ENCODE assay signal across 8 cellular contexts in genomic region chr7:48089415-48089975, GRCh38. TPM values are rescaled to one million over a fixed set of nuclear protein-coding genes. Genes with fewer than 3 reads are reported as not detected.
A peak's percentile ranks its signal among the peaks of the same experiment; 100 is the strongest.
DNase-seq lines count a peak whose midpoint lies in the region; ATAC-seq, FAIRE-seq and TF ChIP-seq lines count a peak whose summit lies in the region.

No MANE protein-coding gene starts in this region.

- no peak for TF ChIP-seq CTCF in activated CD8-positive, alpha-beta T cell treated with anti-CD3 and anti-CD28 coated beads for 36 hours (IDR thresholded peaks at IDR 0.05)
- TF ChIP-seq CTCF in esophagus squamous epithelium (IDR thresholded peaks at IDR 0.05) = no peak
- TF ChIP-seq CTCF in neural cell (IDR thresholded peaks at IDR 0.05; ENCODE audit: poor library complexity, severe bottlenecking) = no peak

- H3K36me3 Mint-ChIP-seq in activated CD8-positive, alpha-beta T cell treated with anti-CD3 and anti-CD28 coated beads for 36 hours (ENCODE audit: low read depth) = peaks cover 48% of the 10 kb centered on the region

- H3K36me3 ChIP-seq in Karpas-422 (ENCODE audit: insufficient read depth, low read length) (no peaks in the 10 kb centered on the region), esophagus squamous epithelium (peaks cover 5 to 42% (median 6%) of the 10 kb centered on the region in 3 donors), neural cell (ENCODE audit: insufficient read depth, low read length) (no peaks in the 10 kb centered on the region)

- H2AFZ ChIP-seq in Karpas-422 (ENCODE audit: low read length) = peak overlapping the region; percentile 43; the same call in 1 of the 2 replicates
- peak overlapping the region; percentile 85 for H2AFZ ChIP-seq in neural cell (ENCODE audit: low read depth, low read length)

- H3K9me3 Mint-ChIP-seq in activated CD8-positive, alpha-beta T cell treated with anti-CD3 and anti-CD28 coated beads for 36 hours = no peaks in the 10 kb centered on the region

- no peaks in the 10 kb centered on the region for H3K27me3 Mint-ChIP-seq in activated CD8-positive, alpha-beta T cell treated with anti-CD3 and anti-CD28 coated beads for 36 hours

- peak overlapping the region; percentile 80 for H3K27ac Mint-ChIP-seq in activated CD8-positive, alpha-beta T cell treated with anti-CD3 and anti-CD28 coated beads for 36 hours

- no peaks in the 10 kb centered on the region for H3K9me3 ChIP-seq in Karpas-422 (ENCODE audit: low read length)
- H3K9me3 ChIP-seq in esophagus squamous epithelium = no peaks in the 10 kb centered on the region
- H3K9me3 ChIP-seq in neural cell (ENCODE audit: low read length) = no peaks in the 10 kb centered on the region

- H3K4me3 ChIP-seq in Karpas-422 (ENCODE audit: low read length) (peak overlapping the region; percentile 65), esophagus squamous epithelium (peak overlapping the region; percentile 57 to 94 (median 88)), neural cell (ENCODE audit: low read length) (peak overlapping the region; percentile 96)

- intact Hi-C loops in activated CD8-positive, alpha-beta T cell treated with anti-CD3 and anti-CD28 coated beads for 36 hours (cut with micrococcal nuclease) = loop anchor here (5.0 kb wide), 2 partner anchors 47 to 97 kb away; no protein-coding TSS in a partner anchor
- intact Hi-C loops in esophagus squamous epithelium (cut with DNase I) = no loop called here

- H3F3A ChIP-seq in neural cell (ENCODE audit: insufficient read depth, low read length, poor library complexity, severe bottlenecking) = no peaks in the 10 kb centered on the region

- 6 to 12% methylated on average over 2 to 6 of the region's 53 CpGs for WGBS in esophagus squamous epithelium, 2 donors

- H3K79me2 ChIP-seq in Karpas-422 (ENCODE audit: low read length) = no peaks in the 10 kb centered on the region
- H3K79me2 ChIP-seq in neural cell (replicated peaks; ENCODE audit: insufficient read depth, low read length) = no peaks in the 10 kb centered on the region

- H4K20me1 ChIP-seq in Karpas-422 (ENCODE audit: insufficient read depth, low read depth, low read length) (no peaks in the 10 kb centered on the region), neural cell (ENCODE audit: insufficient read depth) (no peaks in the 10 kb centered on the region)

- H3K9me2 ChIP-seq in Karpas-422 (replicated peaks; ENCODE audit: insufficient read depth, low read length) = no peaks in the 10 kb centered on the region
- H3K9me2 ChIP-seq in neural cell (ENCODE audit: insufficient read depth, low read length) = no peaks in the 10 kb centered on the region

- DNase-seq in DMS53 (lab: John Stamatoyannopoulos, UW) (peak; percentile 95), Karpas-422 (no peak), esophagus squamous epithelium (lab: John Stamatoyannopoulos, UW) (peak; percentile 63), urothelium cell line (ENCODE audit: low spot score) (peak; percentile 40), HTR-8/SVneo (ENCODE audit: insufficient read length, low spot score) (no peak)
- DNase-seq in activated CD8-positive, alpha-beta T cell treated with anti-CD3 and anti-CD28 coated beads for 36 hours = no peak

- no peaks in the 10 kb centered on the region for H3K27me3 ChIP-seq in Karpas-422 (ENCODE audit: low read length)
- H3K27me3 ChIP-seq in esophagus squamous epithelium = no peaks in the 10 kb centered on the region
- peaks cover 14% of the 10 kb centered on the region for H3K27me3 ChIP-seq in neural cell (ENCODE audit: insufficient read depth, low read depth, low read length)

- FAIRE-seq in urothelium cell line (lab: Jason Lieb, UNC) (peak; percentile 30), HTR-8/SVneo (lab: Jason Lieb, UNC) (no peak)

- CTCF ChIA-PET in activated CD8-positive, alpha-beta T cell treated with anti-CD3 and anti-CD28 coated beads for 36 hours (lab: Charles Lee) = interaction anchor here (1.1 to 1.9 kb wide), 5 partner anchors 48 to 108 kb away, joined by 3 to 5 read pairs (median 3); no protein-coding TSS in a partner anchor

- POLR2A ChIA-PET in activated CD8-positive, alpha-beta T cell treated with anti-CD3 and anti-CD28 coated beads for 36 hours (lab: Charles Lee) = interaction anchor here (0.7 to 1.8 kb wide), 9 partner anchors 11 to 150 kb away, joined by 3 to 6 read pairs (median 3); no protein-coding TSS in a partner anchor

- no peak for TF ChIP-seq POLR2A in esophagus squamous epithelium (IDR thresholded peaks at IDR 0.05)

- no peak for TF ChIP-seq RAD21 in neural cell (conservative IDR thresholded peaks at IDR 0.05)

- ATAC-seq in GM21723 (IDR thresholded peaks at IDR 0.05; ENCODE audit: unreplicated experiment) = peak; percentile 12
- ATAC-seq in activated CD8-positive, alpha-beta T cell treated with anti-CD3 and anti-CD28 coated beads for 36 hours = peak; percentile 5

- no peak overlapping the region for H3K27ac ChIP-seq in Karpas-422 (ENCODE audit: low read length)
- peak overlapping the region; percentile 89 to 98 (median 95) for H3K27ac ChIP-seq in esophagus squamous epithelium
- no peak overlapping the region for H3K27ac ChIP-seq in neural cell (ENCODE audit: low read length)

- peaks cover 47% of the 10 kb centered on the region for H3K4me1 ChIP-seq in Karpas-422 (ENCODE audit: low read length)
- peaks cover 24 to 92% (median 64%) of the 10 kb centered on the region in 3 donors for H3K4me1 ChIP-seq in esophagus squamous epithelium

- peak overlapping the region; percentile 81 for H3K4me3 Mint-ChIP-seq in activated CD8-positive, alpha-beta T cell treated with anti-CD3 and anti-CD28 coated beads for 36 hours

- TF ChIP-seq EP300 in neural cell (conservative IDR thresholded peaks at IDR 0.05; ENCODE audit: poor library complexity, severe bottlenecking) = no peak

- H3K9ac ChIP-seq in Karpas-422 (ENCODE audit: low read length) (peak overlapping the region; percentile 66), neural cell (ENCODE audit: low read length) (peak overlapping the region; percentile 65)

- peaks cover 62% of the 10 kb centered on the region for H3K4me1 Mint-ChIP-seq in activated CD8-positive, alpha-beta T cell treated with anti-CD3 and anti-CD28 coated beads for 36 hours (ENCODE audit: low read depth)

- peak overlapping the region; percentile 83 for H3K4me2 ChIP-seq in Karpas-422 (ENCODE audit: low read depth, low read length, poor library complexity, severe bottlenecking)
- peak overlapping the region; percentile 88 for H3K4me2 ChIP-seq in neural cell (ENCODE audit: low read length)

TF ChIP-seq in neural cell, 6 proteins besides CTCF, POLR2A, EP300 and RAD21:
- TF ChIP-seq POLR2AphosphoS5 (IDR thresholded peaks at IDR 0.05) (peak; percentile 31), EZH2 (IDR thresholded peaks at IDR 0.05; ENCODE audit: borderline replicate concordance, insufficient read depth, low read length, poor library complexity, severe bottlenecking) (no peak), MXI1 (conservative IDR thresholded peaks at IDR 0.05; ENCODE audit: poor library complexity, severe bottlenecking) (peak; percentile 63)

RNA-seq across cellular contexts. Expression of gene UPP1, which starts 0.4 kb away (rescaled TPM):
- total RNA-seq in Karpas-422 (2014; rRNA removed; shearing (Covaris generic); ENCODE audit: low replicate concordance) = 2.0 and 14.5 TPM in 2 replicates
- total RNA-seq in activated CD8-positive, alpha-beta T cell treated with anti-CD3 and anti-CD28 coated beads for 36 hours = 10 to 100 TPM; 89.6 to 93.3 TPM
- 100 to 1,000 TPM in 1 of 4 donors, 10 to 100 TPM in 3; 21.5 to 178 (median 49.6) TPM for total RNA-seq in esophagus squamous epithelium
- 19.5 and 22.1 TPM in 2 replicates for polyA plus RNA-seq in neural cell
- polyA minus RNA-seq in neural cell = 5.2 and 7.8 TPM in 2 replicates

RNA-seq across cellular contexts. Expression of gene C7orf57, which starts 54.2 kb away (rescaled TPM):
- not detected in 2 replicates for total RNA-seq in Karpas-422 (2014; rRNA removed; shearing (Covaris generic); ENCODE audit: low replicate concordance)
- under 1 TPM; 0.74 to 0.83 TPM for total RNA-seq in activated CD8-positive, alpha-beta T cell treated with anti-CD3 and anti-CD28 coated beads for 36 hours
- total RNA-seq in esophagus squamous epithelium = 1 to 10 TPM in 2 of 4 donors, under 1 TPM in 2; 0.57 to 2.3 (median 1.0) TPM
- polyA plus RNA-seq in neural cell = not detected in 2 replicates
- not detected in 2 replicates for polyA minus RNA-seq in neural cell

Comparison
In these comparisons a context has a peak if more than half of its experiments do, and no peak if none do; other contexts are left out.
1. DNase-seq: peak in DMS53 (single experiment), esophagus squamous epithelium (single experiment) and urothelium cell line (single experiment); none in Karpas-422 (single experiment), activated CD8-positive, alpha-beta T cell treated with anti-CD3 and anti-CD28 coated beads for 36 hours (single experiment) and HTR-8/SVneo (single experiment).
2. H3K27ac ChIP-seq: peak in esophagus squamous epithelium (4 of 4); none in Karpas-422 (single experiment) and neural cell (single experiment).
3. Peak in every context shown above with its lines, with median percentiles within 50 percentile points of each other: H3K4me3 ChIP-seq.